Comparison of ENCODE assay signal across 13 cellular contexts in the genomic region with DNA sequence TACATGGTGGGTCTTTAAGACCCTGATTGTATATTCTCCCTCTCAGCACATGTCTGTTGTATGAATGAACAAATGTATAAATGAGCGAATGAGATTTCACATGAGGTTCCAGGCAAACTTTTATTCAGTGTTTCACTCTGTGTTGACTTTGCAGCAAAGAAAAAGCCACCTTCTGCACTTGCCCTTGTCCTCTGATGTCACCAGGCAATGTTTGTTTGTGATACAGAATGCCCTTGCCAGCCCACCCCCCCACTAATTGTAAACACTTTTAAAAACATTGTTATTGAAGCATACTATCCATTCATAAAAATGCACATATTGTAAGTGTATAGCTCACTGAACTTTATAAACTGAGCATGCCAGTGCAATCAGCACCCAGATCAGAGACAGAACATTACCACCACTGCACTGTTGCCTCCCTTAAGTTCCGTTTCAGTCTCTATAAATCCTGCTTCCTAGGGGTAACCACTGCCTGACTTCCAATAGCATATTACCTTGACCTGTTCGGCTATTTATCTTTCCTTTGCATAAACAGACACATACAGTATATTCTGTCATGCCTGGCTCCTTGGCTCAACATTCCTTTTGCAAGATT. TPM values are rescaled to one million over a fixed set of nuclear protein-coding genes. Genes with fewer than 3 reads are reported as not detected.
DNase-seq lines count a peak whose midpoint lies in the region; ATAC-seq and TF ChIP-seq lines count a peak whose summit lies in the region.
"Had no signal": no experiment of that assay in that cellular context is flagged by ENCODE, and none has a peak within 500 bp of the region (broad histone marks: within the 10 kb centered on the region; RNA-seq: fewer than 3 reads in every experiment).

No MANE protein-coding gene starts in this region.

- H3K27ac ChIP-seq in RWPE2 (ENCODE audit: poor library complexity, severe bottlenecking) = peak overlapping the region; percentile 90
- peak overlapping the region; percentile 75 to 87 (median 84) for H3K27ac ChIP-seq in esophagus squamous epithelium
- no peak overlapping the region for H3K27ac ChIP-seq in prostate gland
- H3K27ac ChIP-seq: dorsolateral prefrontal cortex, gastrocnemius medialis, psoas muscle, suprapubic skin had no signal

- intact Hi-C loops in activated CD4-positive, alpha-beta T cell treated with anti-CD3 and anti-CD28 coated beads, Interleukin-2, amount 10 ng/mL, durations not matched to agents 24 days and 14 days (cut with micrococcal nuclease) = loop anchor here (1.0 to 5.0 kb wide), 6 partner anchors 11 to 471 kb away; partner anchors contain the start of gene LTA4H
- intact Hi-C loops in esophagus squamous epithelium (cut with DNase I) (no loop called here), prostate gland (cut with DNase I) (no loop called here)

- peak overlapping the region; percentile 53 for H3K4me3 Mint-ChIP-seq in activated CD4-positive, alpha-beta T cell treated with anti-CD3 and anti-CD28 coated beads, Interleukin-2, amount 10 ng/mL, durations not matched to agents 24 days and 14 days
- no peak overlapping the region for H3K4me3 Mint-ChIP-seq in stimulated activated memory B cell treated with anti-CD40 and anti-IgM and Interleukin-4, amounts not matched to agents 10 μg/mL and 1 μg/mL and 100 μg/mL, for 72 hours

- H3K27ac Mint-ChIP-seq in activated CD4-positive, alpha-beta T cell treated with anti-CD3 and anti-CD28 coated beads, Interleukin-2, amount 10 ng/mL, durations not matched to agents 24 days and 14 days = peak overlapping the region; percentile 81
- peak overlapping the region; percentile 78 for H3K27ac Mint-ChIP-seq in stimulated activated memory B cell treated with anti-CD40 and anti-IgM and Interleukin-4, amounts not matched to agents 10 μg/mL and 1 μg/mL and 100 μg/mL, for 72 hours

- H3K9me3 Mint-ChIP-seq in activated CD4-positive, alpha-beta T cell treated with anti-CD3 and anti-CD28 coated beads, Interleukin-2, amount 10 ng/mL, durations not matched to agents 24 days and 14 days = peaks cover 3% of the 10 kb centered on the region
- H3K9me3 Mint-ChIP-seq in stimulated activated memory B cell treated with anti-CD40 and anti-IgM and Interleukin-4, amounts not matched to agents 10 μg/mL and 1 μg/mL and 100 μg/mL, for 72 hours = no peaks in the 10 kb centered on the region

- H3K4me1 Mint-ChIP-seq in activated CD4-positive, alpha-beta T cell treated with anti-CD3 and anti-CD28 coated beads, Interleukin-2, amount 10 ng/mL, durations not matched to agents 24 days and 14 days = peaks cover 38% of the 10 kb centered on the region
- peaks cover 69% of the 10 kb centered on the region for H3K4me1 Mint-ChIP-seq in stimulated activated memory B cell treated with anti-CD40 and anti-IgM and Interleukin-4, amounts not matched to agents 10 μg/mL and 1 μg/mL and 100 μg/mL, for 72 hours

- H3K4me1 ChIP-seq in RWPE2 (ENCODE audit: insufficient read depth, poor library complexity, severe bottlenecking) = peaks cover 32% of the 10 kb centered on the region
- peaks cover 28 to 44% (median 30%) of the 10 kb centered on the region in 3 donors for H3K4me1 ChIP-seq in esophagus squamous epithelium
- no peaks in the 10 kb centered on the region for H3K4me1 ChIP-seq in prostate gland (replicated peaks)
- H3K4me1 ChIP-seq: gastrocnemius medialis, psoas muscle had no signal

- H3K27me3 Mint-ChIP-seq in activated CD4-positive, alpha-beta T cell treated with anti-CD3 and anti-CD28 coated beads, Interleukin-2, amount 10 ng/mL, durations not matched to agents 24 days and 14 days = no peaks in the 10 kb centered on the region
- H3K27me3 Mint-ChIP-seq in stimulated activated memory B cell treated with anti-CD40 and anti-IgM and Interleukin-4, amounts not matched to agents 10 μg/mL and 1 μg/mL and 100 μg/mL, for 72 hours = no peaks in the 10 kb centered on the region

- H3K27me3 ChIP-seq in RWPE2 (ENCODE audit: insufficient read depth, poor library complexity, severe bottlenecking) = no peaks in the 10 kb centered on the region
- H3K27me3 ChIP-seq in esophagus squamous epithelium = no peaks in the 10 kb centered on the region
- no peaks in the 10 kb centered on the region for H3K27me3 ChIP-seq in prostate gland (replicated peaks; ENCODE audit: insufficient read depth)
- H3K27me3 ChIP-seq: dorsolateral prefrontal cortex, gastrocnemius medialis, suprapubic skin had no signal

- ATAC-seq in RWPE2 (ENCODE audit: low read depth) (no peak), HG03378 (IDR thresholded peaks at IDR 0.05; ENCODE audit: unreplicated experiment) (no peak)
- ATAC-seq in stimulated activated memory B cell treated with anti-CD40 and anti-IgM and Interleukin-4, amounts not matched to agents 10 μg/mL and 1 μg/mL and 100 μg/mL, for 72 hours = no peak
- ATAC-seq: gastrocnemius medialis, psoas muscle, Right ventricle myocardium inferior had no signal

- WGBS in esophagus squamous epithelium, 2 donors = 55 to 67% methylated on average over 3 of the region's 3 CpGs
- WGBS in prostate gland = 70% methylated on average over 3 of the region's 3 CpGs

- H3K4me3 ChIP-seq in RWPE2 (ENCODE audit: severe bottlenecking) (no peak overlapping the region), esophagus squamous epithelium (no peak overlapping the region), prostate gland (no peak overlapping the region)
- H3K4me3 ChIP-seq: dorsolateral prefrontal cortex, gastrocnemius medialis, psoas muscle, suprapubic skin had no signal

- H3K36me3 ChIP-seq in RWPE2 (ENCODE audit: low read depth) (no peaks in the 10 kb centered on the region), esophagus squamous epithelium (no peaks in the 10 kb centered on the region), prostate gland (no peaks in the 10 kb centered on the region)
- H3K36me3 ChIP-seq: gastrocnemius medialis, suprapubic skin had no signal

- TF ChIP-seq CTCF in RWPE2 (IDR thresholded peaks at IDR 0.05; ENCODE audit: poor library complexity, severe bottlenecking) (no peak), esophagus squamous epithelium (IDR thresholded peaks at IDR 0.05) (no peak), prostate gland (IDR thresholded peaks at IDR 0.05) (no peak)

- no peak for DNase-seq in activated CD4-positive, alpha-beta T cell treated with anti-CD3 and anti-CD28 coated beads, Interleukin-2, amount 10 ng/mL, durations not matched to agents 24 days and 14 days
- DNase-seq in activated CD4-positive, alpha-beta T cell treated with anti-CD3 and anti-CD28 coated beads for 1 hour = no peak
- DNase-seq in RWPE2 (ENCODE audit: low spot score) = no peak
- DNase-seq in esophagus squamous epithelium (lab: John Stamatoyannopoulos, UW) = no peak
- no peak for DNase-seq in prostate gland (ENCODE audit: low spot score)
- DNase-seq in GF-D8 (lab: John Stamatoyannopoulos, UW) = no peak
- DNase-seq: dorsolateral prefrontal cortex, gastrocnemius medialis, psoas muscle had no signal

- no peaks in the 10 kb centered on the region for H3K36me3 Mint-ChIP-seq in activated CD4-positive, alpha-beta T cell treated with anti-CD3 and anti-CD28 coated beads, Interleukin-2, amount 10 ng/mL, durations not matched to agents 24 days and 14 days (ENCODE audit: low read depth)
- no peaks in the 10 kb centered on the region for H3K36me3 Mint-ChIP-seq in stimulated activated memory B cell treated with anti-CD40 and anti-IgM and Interleukin-4, amounts not matched to agents 10 μg/mL and 1 μg/mL and 100 μg/mL, for 72 hours

- H3K9me3 ChIP-seq in RWPE2 (ENCODE audit: severe bottlenecking) = no peaks in the 10 kb centered on the region
- H3K9me3 ChIP-seq in esophagus squamous epithelium = no peaks in the 10 kb centered on the region
- H3K9me3 ChIP-seq in prostate gland = no peaks in the 10 kb centered on the region
- H3K9me3 ChIP-seq: gastrocnemius medialis, psoas muscle, suprapubic skin had no signal

- TF ChIP-seq POLR2A in esophagus squamous epithelium (IDR thresholded peaks at IDR 0.05) = no peak
- no peak for TF ChIP-seq POLR2A in prostate gland (IDR thresholded peaks at IDR 0.05)

RNA-seq across cellular contexts. Expression of gene LTA4H, which starts 11.3 kb away (rescaled TPM):
- 63.4 and 64.1 TPM in 2 replicates for total RNA-seq in activated CD4-positive, alpha-beta T cell treated with anti-CD3 and anti-CD28 coated beads, Interleukin-2, amount 10 ng/mL, durations not matched to agents 24 days and 14 days
- total RNA-seq in esophagus squamous epithelium = 100 to 1,000 TPM; 105 to 235 (median 123) TPM
- total RNA-seq in prostate gland = 10 to 100 TPM; 50.3 to 67.7 TPM

RNA-seq across cellular contexts. Expression of gene HAL, which starts 50.5 kb away (rescaled TPM):
- total RNA-seq in activated CD4-positive, alpha-beta T cell treated with anti-CD3 and anti-CD28 coated beads, Interleukin-2, amount 10 ng/mL, durations not matched to agents 24 days and 14 days = 0.09 and 0.38 TPM in 2 replicates
- total RNA-seq in esophagus squamous epithelium (1 to 10 TPM in 1 of 4 donors, under 1 TPM in 3; 0.21 to 2.2 (median 0.32) TPM), prostate gland (under 1 TPM in 1 of 2 donors, not detected in 1; 0.27 TPM)

Comparison
In these comparisons a context has a peak if more than half of its experiments do, and no peak if none do; other contexts are left out.
1. H3K27ac ChIP-seq: peak in RWPE2 (single experiment) and esophagus squamous epithelium (4 of 4); none in prostate gland (0 of 2).